ENCODE assay signal across 22 cellular contexts in genomic region chr10:114678301-114678700, GRCh38. TPM values are rescaled to one million over a fixed set of nuclear protein-coding genes. Genes with fewer than 3 reads are reported as not detected.
DNase-seq lines count a peak whose midpoint lies in the region; TF ChIP-seq lines count a peak whose summit lies in the region.
"Had no signal": no experiment of that assay in that cellular context is flagged by ENCODE, and none has a peak within 500 bp of the region (broad histone marks: within the 10 kb centered on the region; RNA-seq: fewer than 3 reads in every experiment).

No MANE protein-coding gene starts in this region.

- H3K36me3 ChIP-seq in breast epithelium (no peaks in the 10 kb centered on the region), mammary epithelial cell (ENCODE audit: insufficient read depth, low read length) (no peaks in the 10 kb centered on the region), neuronal stem cell (replicated peaks in 1 of 2; ENCODE audit: control insufficient read depth in 2 of 2, insufficient read depth in 2 of 2, low read length in 2 of 2) (no peaks in the 10 kb centered on the region)
- no peaks in the 10 kb centered on the region for H3K36me3 ChIP-seq in effector memory CD4-positive, alpha-beta T cell (ENCODE audit: control insufficient read depth, insufficient read depth, low read length)
- H3K36me3 ChIP-seq: BE2C had no signal

- BruUV-seq in mammary epithelial cell (replicated peaks; lab: Mats Ljungman, UMichigan) = no TSS peak

- peaks cover 2% of the 10 kb centered on the region for H3K79me1 ChIP-seq in neuronal stem cell (ENCODE audit: low read depth, low read length)

- in situ Hi-C loops in mammary epithelial cell (cut with MboI; ENCODE audit: low sequenced_read_pairs in 2 of 2) = no loop called here

- H3K9ac ChIP-seq in mammary epithelial cell (ENCODE audit: insufficient read depth, low read length) = no peak overlapping the region
- H3K9ac ChIP-seq in neuronal stem cell (ENCODE audit: low read depth, low read length, poor library complexity) = no peak overlapping the region

- H2AFZ ChIP-seq in mammary epithelial cell (ENCODE audit: low read depth, low read length) (no peak overlapping the region), neuronal stem cell (ENCODE audit: low read length) (peak overlapping the region; percentile 34)

- no peak overlapping the region for H4K8ac ChIP-seq in neuronal stem cell (ENCODE audit: low read depth, low read length)

- H3K4me2 ChIP-seq in mammary epithelial cell (ENCODE audit: insufficient read depth, low read depth, low read length) = no peak overlapping the region
- H3K4me2 ChIP-seq in neuronal stem cell (ENCODE audit: insufficient read depth, low read length, poor library complexity, severe bottlenecking) = no peak overlapping the region

- CTCF ChIA-PET in mammary epithelial cell (lab: Charles Lee; ENCODE audit: low non-redundant PET) = no interaction called here

- H2BK120ac ChIP-seq in neuronal stem cell (ENCODE audit: low read depth, low read length) = no peak overlapping the region

- H2BK12ac ChIP-seq in neuronal stem cell (ENCODE audit: low read length) = no peak overlapping the region

- H2BK15ac ChIP-seq in neuronal stem cell (ENCODE audit: low read length) = no peak overlapping the region

- WGBS in mammary epithelial cell (ENCODE audit: low coverage, missing lambda C conversion rate) = 62% methylated on average over 4 of the region's 4 CpGs
- no CpG with 5 or more reads among the region's 4 CpGs for WGBS in neuronal stem cell (ENCODE audit: extremely low coverage in 2 of 2, insufficient read length in 2 of 2, insufficient replicate concordance in 1 of 2), 2 donors

- H3K4me3 ChIP-seq in breast epithelium (no peak overlapping the region), mammary epithelial cell (replicated peaks in 1 of 3; ENCODE audit: insufficient read depth in 1 of 3, low read depth in 2 of 3, low read length in 3 of 3) (no peak overlapping the region), neuronal stem cell (ENCODE audit: low read length in 2 of 2) (no peak overlapping the region)
- H3K4me3 ChIP-seq in effector memory CD4-positive, alpha-beta T cell (ENCODE audit: insufficient read depth, low read depth, low read length, poor library complexity, severe bottlenecking) = no peak overlapping the region

- no peak overlapping the region for H3K14ac ChIP-seq in neuronal stem cell (ENCODE audit: low read length)

- H3K27me3 ChIP-seq in breast epithelium (no peaks in the 10 kb centered on the region), mammary epithelial cell (ENCODE audit: insufficient read depth, low read length) (no peaks in the 10 kb centered on the region), neuronal stem cell (ENCODE audit: control insufficient read depth in 3 of 3, insufficient read depth in 3 of 3, low read depth in 1 of 3, low read length in 3 of 3) (no peaks in the 10 kb centered on the region)
- no peaks in the 10 kb centered on the region for H3K27me3 ChIP-seq in effector memory CD4-positive, alpha-beta T cell (replicated peaks; ENCODE audit: control insufficient read depth, insufficient read depth, low read length, poor library complexity, severe bottlenecking)
- H3K27me3 ChIP-seq: BE2C had no signal

- H2AK5ac ChIP-seq in neuronal stem cell (ENCODE audit: low read depth, low read length) = no peak overlapping the region

- H3K4me1 ChIP-seq in breast epithelium (peaks cover 0 to 4% of the 10 kb centered on the region in 2 donors), mammary epithelial cell (ENCODE audit: insufficient read depth, low read length) (peaks cover 24% of the 10 kb centered on the region), neuronal stem cell (ENCODE audit: control insufficient read depth in 2 of 2, insufficient read depth in 1 of 2, low read depth in 1 of 2, low read length in 2 of 2) (peaks cover 1 to 21% of the 10 kb centered on the region in 2 donors)
- no peaks in the 10 kb centered on the region for H3K4me1 ChIP-seq in effector memory CD4-positive, alpha-beta T cell (ENCODE audit: control insufficient read depth, insufficient read depth, low read length, poor library complexity, severe bottlenecking)

- H3K79me2 ChIP-seq in mammary epithelial cell (ENCODE audit: insufficient read depth, low read length) = no peaks in the 10 kb centered on the region

- DNase-seq in breast epithelium (ENCODE audit: low spot score in 2 of 2) = no peak
- DNase-seq in mammary epithelial cell = no peak
- peak; percentile 5 for DNase-seq in NCI-H69 (lab: John Stamatoyannopoulos, UW)
- no peak for DNase-seq in epithelial cell of prostate (ENCODE audit: low read depth, low spot score)
- peak; percentile 24 for DNase-seq in neuronal stem cell (ENCODE audit: low spot score)
- no peak for DNase-seq in NCI-H187 treated with DMSO at 0.1 percent for 48 hours (lab: John Stamatoyannopoulos, UW)
- no peak for DNase-seq in effector memory CD4-positive, alpha-beta T cell
- no peak for DNase-seq in NCI-H2081 treated with DMSO at 0.1 percent for 48 hours (lab: John Stamatoyannopoulos, UW)
- DNase-seq: BE2C; CD4-positive, CD25-positive, alpha-beta regulatory T cell; COR-L47; GDM1; H7; KBM-7; NCI-H1694 treated with DMSO at 0.1 percent for 48 hours; NCI-H2227 treated with DMSO at 0.1 percent for 48 hours; NCI-H510A treated with DMSO at 0.1 percent for 48 hours; NCI-H82; OCI-M1; RPMI8226; SIG-M5 had no signal

- no peak overlapping the region for H3K4ac ChIP-seq in neuronal stem cell (ENCODE audit: low read length)

- dilution Hi-C loops in mammary epithelial cell (cut with HindIII; ENCODE audit: low sequenced_read_pairs) = loop anchor here (5.0 kb wide), 1 partner anchor 61 kb away; no protein-coding TSS in a partner anchor

- TF ChIP-seq POLR2A in breast epithelium (IDR thresholded peaks at IDR 0.05) = no peak

- no peak overlapping the region for H2BK5ac ChIP-seq in neuronal stem cell (ENCODE audit: low read length)

- no peak overlapping the region for H3K18ac ChIP-seq in neuronal stem cell (ENCODE audit: low read length)

- H3K9me3 ChIP-seq in breast epithelium (no peaks in the 10 kb centered on the region), mammary epithelial cell (replicated peaks; ENCODE audit: insufficient read depth, low read length) (no peaks in the 10 kb centered on the region), neuronal stem cell (replicated peaks in 1 of 2; ENCODE audit: control insufficient read depth in 2 of 2, insufficient read depth in 1 of 2, low read depth in 1 of 2, low read length in 2 of 2) (no peaks in the 10 kb centered on the region)
- no peaks in the 10 kb centered on the region for H3K9me3 ChIP-seq in effector memory CD4-positive, alpha-beta T cell (ENCODE audit: control insufficient read depth, low read length)
- H3K9me3 ChIP-seq: BE2C had no signal

- intact Hi-C loops in breast epithelium (cut with DNase I; ENCODE audit: low total_unique reads) = no loop called here
- intact Hi-C loops in mammary epithelial cell (cut with micrococcal nuclease) = no loop called here

- H3K27ac ChIP-seq in breast epithelium (peak overlapping the region; percentile 8 to 28), mammary epithelial cell (ENCODE audit: insufficient read depth, low read depth, low read length) (no peak overlapping the region), epithelial cell of prostate (peak overlapping the region; percentile 31), neuronal stem cell (replicated peaks; ENCODE audit: low read length) (no peak overlapping the region)
- H3K27ac ChIP-seq in effector memory CD4-positive, alpha-beta T cell (ENCODE audit: insufficient read depth, low read length, poor library complexity, severe bottlenecking) = no peak overlapping the region
- H3K27ac ChIP-seq: 22Rv1 had no signal

- H4K91ac ChIP-seq in neuronal stem cell (ENCODE audit: low read depth, low read length, poor library complexity) = no peak overlapping the region

- no peak overlapping the region for H3K23ac ChIP-seq in neuronal stem cell (ENCODE audit: low read depth, low read length, poor library complexity)

- H4K20me1 ChIP-seq in mammary epithelial cell (ENCODE audit: insufficient read depth, low read length) = no peaks in the 10 kb centered on the region

- TF ChIP-seq CTCF in breast epithelium (IDR thresholded peaks at IDR 0.05) (no peak), mammary epithelial cell (conservative IDR thresholded peaks at IDR 0.05 in 1 of 2, IDR thresholded peaks at IDR 0.05 in 1 of 2; ENCODE audit: extremely low read depth in 1 of 2, insufficient read depth in 1 of 2, low read depth in 1 of 2, low read length in 2 of 2) (no peak)

RNA-seq across cellular contexts. Expression of gene ABLIM1, which starts 20.2 kb away (rescaled TPM):
- 100 to 1,000 TPM in 2 of 3 donors, 10 to 100 TPM in 1; 89.0 to 216 (median 131) TPM for total RNA-seq in breast epithelium
- 100 to 1,000 TPM in 1 of 2 donors, 10 to 100 TPM in 1; 99.9 to 164 TPM for total RNA-seq in mammary epithelial cell
- polyA plus RNA-seq in mammary epithelial cell = 75.0 TPM
- polyA minus RNA-seq in mammary epithelial cell = 117 TPM
- 31.9 TPM for polyA plus RNA-seq in neuronal stem cell (2013, experiment 1 of 2)
- 29.4 TPM for polyA plus RNA-seq in neuronal stem cell (2013, experiment 2 of 2)

Comparison
In these comparisons a context has a peak if more than half of its experiments do, and no peak if none do; other contexts are left out.
1. H3K27ac ChIP-seq: peak in breast epithelium (2 of 2) and epithelial cell of prostate (single experiment); none in mammary epithelial cell (single experiment), neuronal stem cell (single experiment) and effector memory CD4-positive, alpha-beta T cell (single experiment).
2. DNase-seq: peak in NCI-H69 (single experiment) and neuronal stem cell (single experiment); none in breast epithelium (0 of 2), mammary epithelial cell (single experiment), epithelial cell of prostate (single experiment), NCI-H187 treated with DMSO at 0.1 percent for 48 hours (single experiment), effector memory CD4-positive, alpha-beta T cell (0 of 3) and NCI-H2081 treated with DMSO at 0.1 percent for 48 hours (single experiment).